Comparison of ENCODE assay signal across 27 cellular contexts in genomic region chrX:82961129-82961528, GRCh38.
A peak's percentile ranks its signal among the peaks of the same experiment; 100 is the strongest.
DNase-seq lines count a peak whose midpoint lies in the region; ATAC-seq, FAIRE-seq and TF ChIP-seq lines count a peak whose summit lies in the region.
"Had no signal": no experiment of that assay in that cellular context is flagged by ENCODE, and none has a peak within 500 bp of the region (broad histone marks: within the 10 kb centered on the region; RNA-seq: fewer than 3 reads in every experiment).

No MANE protein-coding gene starts in this region.

- TF ChIP-seq POLR2A in HCT116 (IDR thresholded peaks at IDR 0.05; ENCODE audit: borderline replicate concordance, extremely low read depth, insufficient read depth, insufficient read length), result no peak

- H3K27me3 ChIP-seq in HCT116 (ENCODE audit: insufficient read depth, low read length) (no peaks in the 10 kb centered on the region), OCI-LY1 (ENCODE audit: insufficient read depth, low read length) (no peaks in the 10 kb centered on the region), bronchial epithelial cell (ENCODE audit: control insufficient read depth, insufficient read depth, low read length) (no peaks in the 10 kb centered on the region), Caco-2 (replicated peaks; ENCODE audit: control insufficient read depth, insufficient read depth, low read length) (no peaks in the 10 kb centered on the region)
- H3K27me3 ChIP-seq: brain microvascular endothelial cell had no signal

- in situ Hi-C loops in Caki2 (cut with HindIII; ENCODE audit: low pct_unique_long_range_greater_than_20kb, low sequenced_read_pairs), result no loop called here

- no peaks in the 10 kb centered on the region for H3F3A ChIP-seq in OCI-LY1 (ENCODE audit: insufficient read depth, low read length)

- TF ChIP-seq RAD21 in HCT116 (IDR thresholded peaks at IDR 0.05; ENCODE audit: low read depth), result 0 out of 2 replicates have a peak, but pooled peaks have one; percentile 3

- POLR2A ChIA-PET in HCT116 (lab: Charles Lee), result no interaction called here
- POLR2A ChIA-PET in Caco-2 (lab: Charles Lee), result no interaction called here

- no peaks in the 10 kb centered on the region for H3K36me3 ChIP-seq in HCT116 (ENCODE audit: control insufficient read depth in 1 of 2, insufficient read depth in 2 of 2, low read length in 2 of 2)
- no peaks in the 10 kb centered on the region for H3K36me3 ChIP-seq in OCI-LY1 (ENCODE audit: insufficient read depth, low read length)
- no peaks in the 10 kb centered on the region for H3K36me3 ChIP-seq in bronchial epithelial cell (ENCODE audit: control insufficient read depth, insufficient read depth, low read length)
- H3K36me3 ChIP-seq in Caco-2 (ENCODE audit: control insufficient read depth, insufficient read depth, low read length), result no peaks in the 10 kb centered on the region
- H3K36me3 ChIP-seq: adrenal gland, brain microvascular endothelial cell, thoracic aorta had no signal

- no peaks in the 10 kb centered on the region for H3K27me3 Mint-ChIP-seq in Caco-2 (ENCODE audit: insufficient read depth, unreplicated experiment)
- H3K27me3 Mint-ChIP-seq: effector memory CD8-positive, alpha-beta T cell; memory B cell; stimulated activated memory B cell treated with anti-CD40 and anti-IgM and Interleukin-4, amounts not matched to agents 10 μg/mL and 1 μg/mL and 100 μg/mL, for 72 hours had no signal

- H3K4me3 Mint-ChIP-seq in Caco-2 (ENCODE audit: unreplicated experiment), result no peak overlapping the region
- H3K4me3 Mint-ChIP-seq: effector memory CD8-positive, alpha-beta T cell; memory B cell; stimulated activated memory B cell treated with anti-CD40 and anti-IgM and Interleukin-4, amounts not matched to agents 10 μg/mL and 1 μg/mL and 100 μg/mL, for 72 hours had no signal

- H2AFZ ChIP-seq in HCT116 (ENCODE audit: low read depth, low read length, poor library complexity, severe bottlenecking), result peak overlapping the region; percentile 16
- H2AFZ ChIP-seq in OCI-LY1 (ENCODE audit: low read length), result no peak overlapping the region

- H3K27ac ChIP-seq in HCT116 (ENCODE audit: low read depth, low read length), result no peak overlapping the region
- H3K27ac ChIP-seq in OCI-LY1 (ENCODE audit: low read depth, low read length, poor library complexity, severe bottlenecking), result no peak overlapping the region
- H3K27ac ChIP-seq: adrenal gland, brain microvascular endothelial cell, thoracic aorta had no signal

- H3K9me2 ChIP-seq in HCT116 (ENCODE audit: insufficient read depth), result no peaks in the 10 kb centered on the region
- no peaks in the 10 kb centered on the region for H3K9me2 ChIP-seq in OCI-LY1 (ENCODE audit: low read depth, low read length)

- H3K4me2 ChIP-seq in HCT116 (ENCODE audit: low read length) (no peak overlapping the region), OCI-LY1 (ENCODE audit: low read length) (no peak overlapping the region)

- H3K4me3 ChIP-seq in HCT116 (replicated peaks in 1 of 2; ENCODE audit: low read depth in 1 of 2, low read length in 2 of 2), result no peak overlapping the region
- no peak overlapping the region for H3K4me3 ChIP-seq in OCI-LY1 (ENCODE audit: low read depth, low read length, poor library complexity, severe bottlenecking)
- no peak overlapping the region for H3K4me3 ChIP-seq in bronchial epithelial cell (ENCODE audit: low read depth, low read length)
- H3K4me3 ChIP-seq in Caco-2 (ENCODE audit: low read depth, low read length), result no peak overlapping the region
- H3K4me3 ChIP-seq: adrenal gland, K562, thoracic aorta had no signal

- H3K79me2 ChIP-seq in HCT116 (ENCODE audit: insufficient read depth, low read length), result no peaks in the 10 kb centered on the region
- no peaks in the 10 kb centered on the region for H3K79me2 ChIP-seq in OCI-LY1 (ENCODE audit: insufficient read depth, low read length)

- intact Hi-C loops in HCT116 (cut with micrococcal nuclease), result no loop called here
- intact Hi-C loops in Caco-2 (cut with micrococcal nuclease; ENCODE audit: unreplicated experiment), result no loop called here

- peak; percentile 1 for DNase-seq in Caki2 (ENCODE audit: low read depth)
- peak; percentile 23 for DNase-seq in HCT116 (ENCODE audit: low read depth, low spot score)
- no peak for DNase-seq in bronchial epithelial cell (ENCODE audit: low read depth)
- DNase-seq in Caco-2, result no peak
- no peak for DNase-seq in pons (ENCODE audit: low spot score)
- DNase-seq: activated CD4-positive, alpha-beta T cell treated with anti-CD3 and anti-CD28 coated beads for 1 hour; activated T-cell treated with anti-CD3 and anti-CD28 coated beads, Interleukin-2, amount 50 U/mL, for 1 hour; adrenal gland; brain microvascular endothelial cell; DMS153; effector memory CD8-positive, alpha-beta T cell; glutamatergic neuron; kidney glomerular epithelial cell; NCI-H1092 treated with DMSO at 0.1 percent for 48 hours; NCI-H2029; NCI-H446; nucleus accumbens; Right ventricle myocardium superior; small intestine had no signal

- peak; percentile 7 for FAIRE-seq in bronchial epithelial cell (lab: Jason Lieb, UNC)
- FAIRE-seq: colon, K562, small intestine had no signal

- CTCF ChIA-PET in HCT116 (lab: Charles Lee) (no interaction called here), Caco-2 (lab: Charles Lee) (no interaction called here)

- ATAC-seq in HCT116 (peak; percentile 93), GM21447 (IDR thresholded peaks at IDR 0.05; ENCODE audit: unreplicated experiment) (no peak), GM18873 (IDR thresholded peaks at IDR 0.05; ENCODE audit: low FRiP score, unreplicated experiment) (no peak)
- ATAC-seq: effector memory CD8-positive, alpha-beta T cell; K562; stimulated activated memory B cell treated with anti-CD40 and anti-IgM and Interleukin-4, amounts not matched to agents 10 μg/mL and 1 μg/mL and 100 μg/mL, for 72 hours had no signal

- no peaks in the 10 kb centered on the region for H3K9me3 Mint-ChIP-seq in Caco-2 (ENCODE audit: unreplicated experiment)
- H3K9me3 Mint-ChIP-seq: effector memory CD8-positive, alpha-beta T cell; memory B cell had no signal

- H3K4me1 Mint-ChIP-seq in Caco-2 (ENCODE audit: low read depth, unreplicated experiment), result no peaks in the 10 kb centered on the region
- H3K4me1 Mint-ChIP-seq: memory B cell; stimulated activated memory B cell treated with anti-CD40 and anti-IgM and Interleukin-4, amounts not matched to agents 10 μg/mL and 1 μg/mL and 100 μg/mL, for 72 hours had no signal

- no peaks in the 10 kb centered on the region for H3K4me1 ChIP-seq in HCT116 (ENCODE audit: control insufficient read depth in 1 of 2, insufficient read depth in 2 of 2, low read length in 2 of 2)
- peaks cover 8% of the 10 kb centered on the region for H3K4me1 ChIP-seq in OCI-LY1 (ENCODE audit: insufficient read depth, low read length, severe bottlenecking)
- H3K4me1 ChIP-seq in Caco-2, result no peaks in the 10 kb centered on the region
- H3K4me1 ChIP-seq: adrenal gland had no signal

- RAD21 ChIA-PET in HCT116 (lab: Charles Lee; ENCODE audit: low non-redundant PET in 1 of 2, low total read pairs in 2 of 2, uncharacterized antibody in 2 of 2, unreplicated experiment in 2 of 2), result no interaction called here

- no peak overlapping the region for H3K27ac Mint-ChIP-seq in Caco-2 (ENCODE audit: unreplicated experiment)
- H3K27ac Mint-ChIP-seq: effector memory CD8-positive, alpha-beta T cell; memory B cell; stimulated activated memory B cell treated with anti-CD40 and anti-IgM and Interleukin-4, amounts not matched to agents 10 μg/mL and 1 μg/mL and 100 μg/mL, for 72 hours had no signal

- no peaks in the 10 kb centered on the region for H3K36me3 Mint-ChIP-seq in Caco-2 (ENCODE audit: insufficient read depth, unreplicated experiment)
- H3K36me3 Mint-ChIP-seq: memory B cell; stimulated activated memory B cell treated with anti-CD40 and anti-IgM and Interleukin-4, amounts not matched to agents 10 μg/mL and 1 μg/mL and 100 μg/mL, for 72 hours had no signal

- H4K20me1 ChIP-seq in HCT116 (ENCODE audit: insufficient read depth) (no peaks in the 10 kb centered on the region), OCI-LY1 (ENCODE audit: insufficient read depth, low read length) (no peaks in the 10 kb centered on the region)

- H3K9me3 ChIP-seq in HCT116 (ENCODE audit: control insufficient read depth in 1 of 2, insufficient read depth in 1 of 2, low read depth in 1 of 2, low read length in 2 of 2) (no peaks in the 10 kb centered on the region), OCI-LY1 (ENCODE audit: low read length) (no peaks in the 10 kb centered on the region), Caco-2 (no peaks in the 10 kb centered on the region)
- H3K9me3 ChIP-seq: adrenal gland, thoracic aorta had no signal

- BruUV-seq in HCT116 (replicated peaks; lab: Mats Ljungman, UMichigan) (no TSS peak), Caco-2 (replicated peaks; lab: Mats Ljungman, UMichigan) (no TSS peak)

- H3K9ac ChIP-seq in HCT116 (ENCODE audit: low read length) (no peak overlapping the region), OCI-LY1 (ENCODE audit: low read length) (no peak overlapping the region)

- peak in 2 of 3 experiments; percentile 21 to 35; a peak in 3 of 6 replicates for TF ChIP-seq CTCF in HCT116 (IDR thresholded peaks at IDR 0.05 in 2 of 3, conservative IDR thresholded peaks at IDR 0.05 in 1 of 3; ENCODE audit: borderline replicate concordance in 1 of 3, insufficient read depth in 1 of 3, low read depth in 2 of 3, low read length in 2 of 3)
- peak; percentile 31; the same call in 1 of the 2 replicates for TF ChIP-seq CTCF in OCI-LY1 (IDR thresholded peaks at IDR 0.05; ENCODE audit: low read length)
- no peak for TF ChIP-seq CTCF in bronchial epithelial cell (IDR thresholded peaks at IDR 0.05; ENCODE audit: insufficient read depth, low read length, severe bottlenecking)
- no peak for TF ChIP-seq CTCF in Caco-2 (IDR thresholded peaks at IDR 0.05; ENCODE audit: insufficient read depth in 1 of 2, low read depth in 1 of 2, low read length in 1 of 2, severe bottlenecking in 1 of 2, unreplicated experiment in 1 of 2)

TF ChIP-seq in HCT116, 20 proteins besides CTCF, POLR2A, EP300 and RAD21 (continues in another document):
- TF ChIP-seq POLR2AphosphoS5 (IDR thresholded peaks at IDR 0.05; ENCODE audit: low read depth, low read length), result no peak
- TF ChIP-seq EZH2phosphoT487 (IDR thresholded peaks at IDR 0.05; ENCODE audit: borderline replicate concordance), result no peak
- TF ChIP-seq ZFX (IDR thresholded peaks at IDR 0.05), result no peak
- TF ChIP-seq ZNF274 (IDR thresholded peaks at IDR 0.05; ENCODE audit: low read depth, low read length), result no peak

Comparison
In these comparisons a context has a peak if more than half of its experiments do, and no peak if none do; other contexts are left out.
1. DNase-seq: peak in Caki2 (single experiment) and HCT116 (single experiment); none in bronchial epithelial cell (single experiment), Caco-2 (0 of 2) and pons (single experiment).
2. CTCF ChIP-seq: peak in HCT116 (2 of 3) and OCI-LY1 (single experiment); none in bronchial epithelial cell (single experiment) and Caco-2 (0 of 2).